In the genomic region with DNA sequence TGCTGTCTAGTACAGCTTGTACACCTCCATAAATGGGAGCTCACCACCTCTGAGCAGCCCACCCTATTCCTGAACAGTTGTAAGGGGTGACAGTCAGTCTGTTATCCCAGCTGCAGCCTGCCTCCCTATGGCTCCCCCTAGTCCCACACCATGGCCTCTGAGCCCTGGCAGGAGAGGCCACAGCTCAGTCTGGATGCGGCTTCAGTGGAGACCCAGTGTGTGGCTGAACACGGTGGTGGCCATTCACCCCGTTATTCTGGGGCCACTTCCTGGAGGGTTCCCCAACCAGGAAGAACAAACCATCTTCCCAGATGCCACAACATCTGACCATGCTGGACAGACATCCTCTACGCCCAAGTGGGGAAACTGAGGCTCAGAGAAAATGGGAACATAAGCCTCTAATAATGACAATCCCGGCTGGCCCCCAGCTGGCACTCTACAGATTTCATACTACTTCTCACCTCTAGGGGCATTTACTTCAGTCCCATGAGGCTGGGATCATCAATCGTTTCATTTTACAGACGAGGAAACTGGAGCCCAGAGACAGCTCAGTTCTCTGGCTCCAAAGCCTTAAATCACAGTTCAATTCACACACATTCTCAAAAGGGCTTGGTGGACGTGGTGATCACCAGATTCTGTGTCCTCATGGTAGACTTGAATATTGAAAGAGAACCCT, we compare ENCODE assay signal across 1 cellular context.
TF ChIP-seq lines count a peak whose summit lies in the region.

No MANE protein-coding gene starts in this region.

TF ChIP-seq in K562, 482 proteins besides CTCF, POLR2A, EP300 and RAD21 (continued from another document):
- TF ChIP-seq, protein P1, sequence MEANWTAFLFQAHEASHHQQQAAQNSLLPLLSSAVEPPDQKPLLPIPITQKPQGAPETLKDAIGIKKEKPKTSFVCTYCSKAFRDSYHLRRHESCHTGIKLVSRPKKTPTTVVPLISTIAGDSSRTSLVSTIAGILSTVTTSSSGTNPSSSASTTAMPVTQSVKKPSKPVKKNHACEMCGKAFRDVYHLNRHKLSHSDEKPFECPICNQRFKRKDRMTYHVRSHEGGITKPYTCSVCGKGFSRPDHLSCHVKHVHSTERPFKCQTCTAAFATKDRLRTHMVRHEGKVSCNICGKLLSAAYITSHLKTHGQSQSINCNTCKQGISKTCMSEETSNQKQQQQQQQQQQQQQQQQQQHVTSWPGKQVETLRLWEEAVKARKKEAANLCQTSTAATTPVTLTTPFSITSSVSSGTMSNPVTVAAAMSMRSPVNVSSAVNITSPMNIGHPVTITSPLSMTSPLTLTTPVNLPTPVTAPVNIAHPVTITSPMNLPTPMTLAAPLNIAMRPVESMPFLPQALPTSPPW (CRISPR knock-in tag; IDR thresholded peaks at IDR 0.05), result no peak
- TF ChIP-seq KDM1A (IDR thresholded peaks at IDR 0.05) (no peak), ZNF324 (CRISPR knock-in tag; IDR thresholded peaks at IDR 0.05) (no peak), MIER1 (IDR thresholded peaks at IDR 0.05; ENCODE audit: low read depth) (no peak)
